Comparison of ENCODE assay signal across 8 cellular contexts in genomic region chr18:35289293-35290069, GRCh38. TPM values are rescaled to one million over a fixed set of nuclear protein-coding genes. Genes with fewer than 3 reads are reported as not detected.
DNase-seq lines count a peak whose midpoint lies in the region; ATAC-seq and TF ChIP-seq lines count a peak whose summit lies in the region.

No MANE protein-coding gene starts in this region.

- H3K4me3 ChIP-seq in GM06990 (replicated peaks; ENCODE audit: low read depth, low read length), result peak overlapping the region; percentile 94
- peak overlapping the region; percentile 81 for H3K4me3 ChIP-seq in trophoblast cell (ENCODE audit: low read depth, low read length)

- peak overlapping the region; percentile 55 for H4K8ac ChIP-seq in trophoblast cell (ENCODE audit: low read depth, low read length)

- peak overlapping the region; percentile 71 for H3K9ac ChIP-seq in trophoblast cell (ENCODE audit: low read length)

- no peak overlapping the region for H2BK120ac ChIP-seq in trophoblast cell (ENCODE audit: insufficient read depth, low read length, poor library complexity)

- no peak overlapping the region for H3K23ac ChIP-seq in trophoblast cell (ENCODE audit: low read length)

- CTCF ChIA-PET in activated naive CD4-positive, alpha-beta T cell treated with anti-CD3 and anti-CD28 coated beads, Interleukin-2, amount 10 ng/mL, durations not matched to agents 7 days and 5 days (lab: Charles Lee), result interaction anchor here (1.3 kb wide), 1 partner anchor 58 kb away, joined by 5 read pairs; no protein-coding TSS in a partner anchor

- H3K4me1 Mint-ChIP-seq in activated naive CD4-positive, alpha-beta T cell treated with anti-CD3 and anti-CD28 coated beads, Interleukin-2, amount 10 ng/mL, durations not matched to agents 7 days and 5 days, result peaks cover 46% of the 10 kb centered on the region

- H3K27me3 Mint-ChIP-seq in activated naive CD4-positive, alpha-beta T cell treated with anti-CD3 and anti-CD28 coated beads, Interleukin-2, amount 10 ng/mL, durations not matched to agents 7 days and 5 days, result peaks cover 5% of the 10 kb centered on the region

- no peaks in the 10 kb centered on the region for H3K27me3 ChIP-seq in GM06990 (replicated peaks; ENCODE audit: control insufficient read depth, insufficient read depth, low read length)
- no peaks in the 10 kb centered on the region for H3K27me3 ChIP-seq in trophoblast cell (ENCODE audit: insufficient read depth, low read length)

- H3K27ac ChIP-seq in KOPT-K1 (ENCODE audit: low read depth, low read length, poor library complexity, severe bottlenecking), result peak overlapping the region; percentile 83
- H3K27ac ChIP-seq in trophoblast cell (ENCODE audit: low read depth, low read length), result peak overlapping the region; percentile 32

- no CpG with 5 or more reads among the region's 14 CpGs for WGBS in trophoblast cell (ENCODE audit: extremely low coverage, insufficient coverage, insufficient read length)

- peak overlapping the region; percentile 96 for H3K27ac Mint-ChIP-seq in activated naive CD4-positive, alpha-beta T cell treated with anti-CD3 and anti-CD28 coated beads, Interleukin-2, amount 10 ng/mL, durations not matched to agents 7 days and 5 days

- H4K12ac ChIP-seq in trophoblast cell (ENCODE audit: low read depth, low read length), result no peak overlapping the region

- H3K4me3 Mint-ChIP-seq in activated naive CD4-positive, alpha-beta T cell treated with anti-CD3 and anti-CD28 coated beads, Interleukin-2, amount 10 ng/mL, durations not matched to agents 7 days and 5 days, result peak overlapping the region; percentile 100

- intact Hi-C loops in Right ventricle myocardium superior (cut with DNase I), result loop anchor here (5.0 kb wide), 1 partner anchor 53 kb away; the partner anchor contains the start of gene ZNF24

- peak overlapping the region; percentile 25 for H3K4ac ChIP-seq in trophoblast cell (ENCODE audit: low read depth, low read length)

- peaks cover 47% of the 10 kb centered on the region for H3K36me3 Mint-ChIP-seq in activated naive CD4-positive, alpha-beta T cell treated with anti-CD3 and anti-CD28 coated beads, Interleukin-2, amount 10 ng/mL, durations not matched to agents 7 days and 5 days

- ATAC-seq in GM21737 (IDR thresholded peaks at IDR 0.05; ENCODE audit: unreplicated experiment) (peak; percentile 25), Right ventricle myocardium superior (ENCODE audit: poor library complexity) (peak; percentile 55)

- peaks cover 3% of the 10 kb centered on the region for H3K36me3 ChIP-seq in GM06990 (ENCODE audit: control insufficient read depth, insufficient read depth, low read length)
- peaks cover 30% of the 10 kb centered on the region for H3K36me3 ChIP-seq in KOPT-K1 (ENCODE audit: insufficient read depth, low read length)
- H3K36me3 ChIP-seq in trophoblast cell (ENCODE audit: control insufficient read depth in 1 of 2, insufficient read depth in 2 of 2, low read length in 2 of 2), result peaks cover 6 to 8% of the 10 kb centered on the region in 2 experiments

- H3K18ac ChIP-seq in trophoblast cell (ENCODE audit: low read length), result no peak overlapping the region

- peak overlapping the region; percentile 83 for H3K4me2 ChIP-seq in trophoblast cell (ENCODE audit: low read length)

- DNase-seq in GM06990 (ENCODE audit: extremely low read depth, insufficient read length), result no peak
- peak; percentile 50 for DNase-seq in activated naive CD4-positive, alpha-beta T cell treated with anti-CD3 and anti-CD28 coated beads, Interleukin-2, amount 10 ng/mL, durations not matched to agents 7 days and 5 days
- DNase-seq in Right ventricle myocardium superior, result no peak
- DNase-seq in trophoblast cell, result peak in 1 of 2 donors; percentile 2
- DNase-seq in DMS153 treated with DMSO at 0.1 percent for 48 hours (lab: John Stamatoyannopoulos, UW; ENCODE audit: unreplicated experiment), result no peak
- DNase-seq in NCI-H2029 treated with DMSO at 0.1 percent for 48 hours (lab: John Stamatoyannopoulos, UW), result no peak

- no peak overlapping the region for H3K14ac ChIP-seq in trophoblast cell (ENCODE audit: low read length)

- peak overlapping the region; percentile 35 for H2BK5ac ChIP-seq in trophoblast cell (ENCODE audit: low read depth, low read length, poor library complexity)

- no peak overlapping the region for H2BK12ac ChIP-seq in trophoblast cell (ENCODE audit: low read length)

- H2AFZ ChIP-seq in trophoblast cell (ENCODE audit: insufficient read depth, low read length, poor library complexity), result peak overlapping the region; percentile 32

- H3K79me1 ChIP-seq in trophoblast cell (ENCODE audit: low read length), result peaks cover 6% of the 10 kb centered on the region

- peaks cover 20% of the 10 kb centered on the region for H3K9me3 Mint-ChIP-seq in activated naive CD4-positive, alpha-beta T cell treated with anti-CD3 and anti-CD28 coated beads, Interleukin-2, amount 10 ng/mL, durations not matched to agents 7 days and 5 days

- no peak overlapping the region for H4K91ac ChIP-seq in trophoblast cell (ENCODE audit: low read depth, low read length)

- H3K79me2 ChIP-seq in trophoblast cell (ENCODE audit: control insufficient read depth, insufficient read depth, low read length, poor library complexity), result peaks cover 3% of the 10 kb centered on the region

- H2AK5ac ChIP-seq in trophoblast cell (ENCODE audit: low read length), result no peak overlapping the region

- H3K9me3 ChIP-seq in KOPT-K1 (ENCODE audit: insufficient read depth, low read length, poor library complexity, severe bottlenecking), result peaks cover 22% of the 10 kb centered on the region
- H3K9me3 ChIP-seq in trophoblast cell (ENCODE audit: insufficient read depth, low read depth, low read length), result peaks cover 5% of the 10 kb centered on the region

- H3K4me1 ChIP-seq in trophoblast cell (ENCODE audit: control insufficient read depth in 1 of 2, insufficient read depth in 2 of 2, low read length in 2 of 2), result peaks cover 2 to 7% of the 10 kb centered on the region in 2 experiments

- TF ChIP-seq CTCF in GM06990 (IDR thresholded peaks at IDR 0.05; ENCODE audit: insufficient read depth, low read length, poor library complexity, severe bottlenecking), result no peak

RNA-seq across cellular contexts. Expression of gene ZSCAN30, which starts 0.5 kb away (rescaled TPM):
- total RNA-seq in Right ventricle myocardium superior, result 12.0 TPM
- polyA plus RNA-seq in trophoblast cell (2013), result 6.5 and 7.1 TPM in 2 replicates

RNA-seq across cellular contexts. Expression of gene ZNF397, which starts 48.6 kb away (rescaled TPM):
- 12.7 TPM for total RNA-seq in Right ventricle myocardium superior
- 7.0 and 8.2 TPM in 2 replicates for polyA plus RNA-seq in trophoblast cell (2013)

RNA-seq across cellular contexts. Expression of gene ZNF24, which starts 54.7 kb away (rescaled TPM):
- total RNA-seq in Right ventricle myocardium superior, result 44.4 TPM
- polyA plus RNA-seq in trophoblast cell (2013), result 21.7 and 21.9 TPM in 2 replicates
